In the genomic region with DNA sequence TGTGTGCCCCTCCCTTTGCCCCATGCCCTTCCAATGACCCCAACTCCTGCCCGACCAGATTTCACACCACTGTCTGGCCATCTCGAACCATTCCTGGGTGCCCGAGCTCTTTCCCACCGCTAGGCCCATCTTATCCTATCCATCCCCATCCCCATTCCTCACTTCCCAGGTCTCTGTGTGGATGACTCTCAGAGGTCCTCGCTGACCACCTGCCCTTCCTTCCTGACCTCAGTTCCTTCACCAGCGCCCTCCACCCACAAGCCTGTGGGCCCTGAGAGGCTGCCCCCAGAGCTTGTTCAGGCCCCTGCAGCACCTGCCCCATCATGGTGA, we compare ENCODE assay signal across 19 cellular contexts. TPM values are rescaled to one million over a fixed set of nuclear protein-coding genes. Genes with fewer than 3 reads are reported as not detected.
"Had no signal": no experiment of that assay in that cellular context is flagged by ENCODE, and none has a peak within 500 bp of the region (broad histone marks: within the 10 kb centered on the region; RNA-seq: fewer than 3 reads in every experiment).

No MANE protein-coding gene starts in this region.

- H3K4me3 ChIP-seq: cardiac muscle cell, mucosa of descending colon, sigmoid colon, testis had no signal

- DNase-seq: activated CD4-positive, alpha-beta T cell treated with anti-CD3 and anti-CD28 coated beads, Interleukin-2, amount 10 ng/mL, durations not matched to agents 24 days and 14 days; activated gamma-delta T cell treated with Interleukin-2 at 50 U/mL for 16 hours; activated T-cell treated with anti-CD3 and anti-CD28 coated beads for 4 hours; effector memory CD8-positive, alpha-beta T cell; foreskin keratinocyte; naive B cell; stimulated activated CD4-positive, alpha-beta T cell treated with anti-CD3 and anti-CD28 coated beads, Interleukin-4, amount 100 ng/mL, for 4 hours; testis had no signal

- H3K4me3 Mint-ChIP-seq: activated CD4-positive, alpha-beta T cell treated with anti-CD3 and anti-CD28 coated beads, Interleukin-2, amount 10 ng/mL, durations not matched to agents 24 days and 14 days; activated naive CD8-positive, alpha-beta T cell treated with anti-CD3 and anti-CD28 coated beads, Interleukin-2, amount 10 ng/mL, durations not matched to agents 7 days and 5 days; activated T-helper 1 cell treated with anti-CD3 and anti-CD28 coated beads, Interleukin-12 subunit alpha, Interleukin-12 subunit beta, Interleukin-2, Interleukin-4 antibody, amounts not matched to agents 30 ng/mL and 10 ng/mL and 1 ng/mL, durations not matched to agents 14 hours and 24 hours and 36 hours; effector memory CD8-positive, alpha-beta T cell; naive B cell; stimulated activated memory B cell treated with anti-CD40 and anti-IgM and Interleukin-4, amounts not matched to agents 10 μg/mL and 1 μg/mL and 100 μg/mL, for 72 hours; T-cell; WTC11 had no signal

- H3K27ac Mint-ChIP-seq: activated CD4-positive, alpha-beta T cell treated with anti-CD3 and anti-CD28 coated beads, Interleukin-2, amount 10 ng/mL, durations not matched to agents 24 days and 14 days; activated naive CD8-positive, alpha-beta T cell treated with anti-CD3 and anti-CD28 coated beads, Interleukin-2, amount 10 ng/mL, durations not matched to agents 7 days and 5 days; activated T-helper 1 cell treated with anti-CD3 and anti-CD28 coated beads, Interleukin-12 subunit alpha, Interleukin-12 subunit beta, Interleukin-2, Interleukin-4 antibody, amounts not matched to agents 30 ng/mL and 10 ng/mL and 1 ng/mL, durations not matched to agents 14 hours and 24 hours and 36 hours; effector memory CD8-positive, alpha-beta T cell; stimulated activated memory B cell treated with anti-CD40 and anti-IgM and Interleukin-4, amounts not matched to agents 10 μg/mL and 1 μg/mL and 100 μg/mL, for 72 hours had no signal

- H3K27ac ChIP-seq: cardiac muscle cell, foreskin keratinocyte, sigmoid colon, testis had no signal

- H3K27me3 ChIP-seq: sigmoid colon, testis had no signal

- H3K4me1 ChIP-seq: foreskin keratinocyte had no signal

- H3K9me3 ChIP-seq: mucosa of descending colon, sigmoid colon, testis had no signal

- H3K9me3 Mint-ChIP-seq: activated CD4-positive, alpha-beta T cell treated with anti-CD3 and anti-CD28 coated beads, Interleukin-2, amount 10 ng/mL, durations not matched to agents 24 days and 14 days; activated naive CD8-positive, alpha-beta T cell treated with anti-CD3 and anti-CD28 coated beads, Interleukin-2, amount 10 ng/mL, durations not matched to agents 7 days and 5 days; activated T-helper 1 cell treated with anti-CD3 and anti-CD28 coated beads, Interleukin-12 subunit alpha, Interleukin-12 subunit beta, Interleukin-2, Interleukin-4 antibody, amounts not matched to agents 30 ng/mL and 10 ng/mL and 1 ng/mL, durations not matched to agents 14 hours and 24 hours and 36 hours; effector memory CD8-positive, alpha-beta T cell; naive B cell; stimulated activated memory B cell treated with anti-CD40 and anti-IgM and Interleukin-4, amounts not matched to agents 10 μg/mL and 1 μg/mL and 100 μg/mL, for 72 hours; T-cell; WTC11 had no signal

- H3K4me1 Mint-ChIP-seq: activated CD4-positive, alpha-beta T cell treated with anti-CD3 and anti-CD28 coated beads, Interleukin-2, amount 10 ng/mL, durations not matched to agents 24 days and 14 days; activated naive CD8-positive, alpha-beta T cell treated with anti-CD3 and anti-CD28 coated beads, Interleukin-2, amount 10 ng/mL, durations not matched to agents 7 days and 5 days; stimulated activated memory B cell treated with anti-CD40 and anti-IgM and Interleukin-4, amounts not matched to agents 10 μg/mL and 1 μg/mL and 100 μg/mL, for 72 hours; WTC11 had no signal

- H3K36me3 Mint-ChIP-seq: activated naive CD8-positive, alpha-beta T cell treated with anti-CD3 and anti-CD28 coated beads, Interleukin-2, amount 10 ng/mL, durations not matched to agents 7 days and 5 days; stimulated activated memory B cell treated with anti-CD40 and anti-IgM and Interleukin-4, amounts not matched to agents 10 μg/mL and 1 μg/mL and 100 μg/mL, for 72 hours; T-cell; WTC11 had no signal

- ATAC-seq: effector memory CD8-positive, alpha-beta T cell; foreskin keratinocyte; left colon; mucosa of descending colon; SK-N-SH treated with all-trans-retinoic acid at 6 μM for 48 hours; stimulated activated memory B cell treated with anti-CD40 and anti-IgM and Interleukin-4, amounts not matched to agents 10 μg/mL and 1 μg/mL and 100 μg/mL, for 72 hours; T-cell; WTC11 had no signal

- FAIRE-seq: islet of Langerhans had no signal

- H3K36me3 ChIP-seq: cardiac muscle cell, sigmoid colon had no signal

RNA-seq across cellular contexts. Expression of gene CYP46A1, which starts 49.1 kb away (rescaled TPM):
- total RNA-seq: activated T-helper 1 cell treated with anti-CD3 and anti-CD28 coated beads, Interleukin-12 subunit alpha, Interleukin-12 subunit beta, Interleukin-2, Interleukin-4 antibody, amounts not matched to agents 30 ng/mL and 10 ng/mL and 1 ng/mL, durations not matched to agents 14 hours and 24 hours and 36 hours had no signal
